ENCODE assay signal across 2 cellular contexts in the genomic region with DNA sequence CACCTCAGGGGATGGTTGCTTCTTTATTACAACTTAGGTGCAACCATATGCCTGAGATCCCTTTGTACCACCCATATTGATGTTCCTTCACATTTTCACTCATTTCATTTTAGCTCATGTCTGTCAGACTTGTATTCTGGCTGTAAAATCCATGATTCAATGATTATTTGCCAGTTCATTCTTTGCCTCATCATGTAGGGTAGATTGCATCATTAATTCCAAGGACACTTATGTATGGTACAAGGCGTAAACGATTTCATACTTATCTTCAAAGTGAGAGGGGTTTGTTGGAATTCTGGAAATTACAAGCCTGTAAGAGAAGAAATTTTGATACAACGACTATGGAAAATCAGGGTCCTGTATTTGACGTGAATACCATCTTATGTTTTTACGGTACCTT.
A peak's percentile ranks its signal among the peaks of the same experiment; 100 is the strongest.
TF ChIP-seq lines count a peak whose summit lies in the region.

No MANE protein-coding gene starts in this region.

TF ChIP-seq in HepG2, 621 proteins besides CTCF, POLR2A, EP300 and RAD21:
- TF ChIP-seq FLYWCH1 (CRISPR knock-in tag; IDR thresholded peaks at IDR 0.05) (no peak), ZNF329 (CRISPR knock-in tag; IDR thresholded peaks at IDR 0.05; ENCODE audit: low read depth) (no peak), ATF7 (IDR thresholded peaks at IDR 0.05) (peak; percentile 56), ATF7 (CRISPR knock-in tag; IDR thresholded peaks at IDR 0.05) (no peak)
TF ChIP-seq in HepG2: peak in this region for 1.

TF ChIP-seq in IMR-90, 13 proteins besides CTCF, POLR2A, EP300 and RAD21:
- TF ChIP-seq CEBPB (IDR thresholded peaks at IDR 0.05; ENCODE audit: low read depth, low read length) = peak; percentile 36
- TF ChIP-seq, protein P1, sequence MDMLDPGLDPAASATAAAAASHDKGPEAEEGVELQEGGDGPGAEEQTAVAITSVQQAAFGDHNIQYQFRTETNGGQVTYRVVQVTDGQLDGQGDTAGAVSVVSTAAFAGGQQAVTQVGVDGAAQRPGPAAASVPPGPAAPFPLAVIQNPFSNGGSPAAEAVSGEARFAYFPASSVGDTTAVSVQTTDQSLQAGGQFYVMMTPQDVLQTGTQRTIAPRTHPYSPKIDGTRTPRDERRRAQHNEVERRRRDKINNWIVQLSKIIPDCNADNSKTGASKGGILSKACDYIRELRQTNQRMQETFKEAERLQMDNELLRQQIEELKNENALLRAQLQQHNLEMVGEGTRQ (IDR thresholded peaks at IDR 0.05; ENCODE audit: low read depth, low read length) = no peak
TF ChIP-seq in IMR-90: peak in this region for 1.
